8 cellular contexts compared by ENCODE assay signal in genomic region chr16:4802659-4803287, GRCh38. TPM values are rescaled to one million over a fixed set of nuclear protein-coding genes. Genes with fewer than 3 reads are reported as not detected.
A peak's percentile ranks its signal among the peaks of the same experiment; 100 is the strongest.
DNase-seq lines count a peak whose midpoint lies in the region; ATAC-seq and TF ChIP-seq lines count a peak whose summit lies in the region.

No MANE protein-coding gene starts in this region.

- DNase-seq in Ammon's horn (ENCODE audit: low spot score) (peak; percentile 97), GM19240 (ENCODE audit: insufficient read length, low spot score) (peak; percentile 89), NCI-H510A (lab: John Stamatoyannopoulos, UW) (peak; percentile 86), colonic mucosa (peak; percentile 93), left colon (peak; percentile 94 to 95)
- DNase-seq in activated CD4-positive, alpha-beta T cell treated with anti-CD3 and anti-CD28 coated beads for 48 hours, result peak; percentile 90
- peak; percentile 80 to 87 (median 80) for DNase-seq in stimulated activated CD4-positive, alpha-beta T cell treated with anti-CD3 and anti-CD28 coated beads, Interleukin-1b, Interleukin-23, amount 100 ng/mL, for 24 hours (ENCODE audit: low read depth in 4 of 4, low spot score in 1 of 4)

- TF ChIP-seq CTCF in colonic mucosa (IDR thresholded peaks at IDR 0.05), result no peak

- ATAC-seq in HG03442 (IDR thresholded peaks at IDR 0.05; ENCODE audit: unreplicated experiment) (peak; percentile 90), left colon (peak; percentile 70)

- H3K36me3 ChIP-seq in colonic mucosa, result no peaks in the 10 kb centered on the region

- no peaks in the 10 kb centered on the region for H3K9me3 ChIP-seq in colonic mucosa

- peak overlapping the region; percentile 70 to 90 for H3K9ac ChIP-seq in colonic mucosa (ENCODE audit: low read depth in 2 of 2, low read length in 2 of 2)

- no peaks in the 10 kb centered on the region for H3K27me3 ChIP-seq in colonic mucosa

- H3K27ac ChIP-seq in colonic mucosa, result peak overlapping the region; percentile 97

- H3K4me1 ChIP-seq in colonic mucosa, result peaks cover 15% of the 10 kb centered on the region

- H3K4me3 ChIP-seq in colonic mucosa, result peak overlapping the region; percentile 91

- intact Hi-C loops in colonic mucosa (cut with DNase I), result no loop called here
- intact Hi-C loops in left colon (cut with DNase I, micrococcal nuclease), result no loop called here

RNA-seq across cellular contexts. Expression of gene ROGDI, which starts 0.3 kb away (rescaled TPM):
- total RNA-seq in colonic mucosa (10 to 100 TPM; 18.1 to 23.9 TPM), left colon (10 to 100 TPM; 21.2 to 26.1 TPM)

RNA-seq across cellular contexts. Expression of gene SMIM22, which starts 7.6 kb away (rescaled TPM):
- total RNA-seq in colonic mucosa, result 100 to 1,000 TPM; 361 to 457 TPM
- total RNA-seq in left colon, result 100 to 1,000 TPM; 448 to 580 TPM

RNA-seq across cellular contexts. Expression of gene SEPTIN12, which starts 14.6 kb away (rescaled TPM):
- total RNA-seq in colonic mucosa (not detected), left colon (under 1 TPM in 1 of 2 donors, not detected in 1; 0.75 TPM)

RNA-seq across cellular contexts. Expression of gene ZNF500, which starts 35.8 kb away (rescaled TPM):
- total RNA-seq in colonic mucosa (10 to 100 TPM; 12.3 to 16.1 TPM), left colon (10 to 100 TPM; 12.4 to 13.7 TPM)

RNA-seq across cellular contexts. Expression of gene GLYR1, which starts 44.3 kb away (rescaled TPM):
- total RNA-seq in colonic mucosa (100 to 1,000 TPM; 112 to 134 TPM), left colon (100 to 1,000 TPM; 106 to 114 TPM)

Comparison
In these comparisons a context has a peak if more than half of its experiments do, and no peak if none do; other contexts are left out.
1. Peak in every context shown above with its lines: DNase-seq, ATAC-seq, H3K4me3 ChIP-seq and H3K27ac ChIP-seq.